In the genomic region with DNA sequence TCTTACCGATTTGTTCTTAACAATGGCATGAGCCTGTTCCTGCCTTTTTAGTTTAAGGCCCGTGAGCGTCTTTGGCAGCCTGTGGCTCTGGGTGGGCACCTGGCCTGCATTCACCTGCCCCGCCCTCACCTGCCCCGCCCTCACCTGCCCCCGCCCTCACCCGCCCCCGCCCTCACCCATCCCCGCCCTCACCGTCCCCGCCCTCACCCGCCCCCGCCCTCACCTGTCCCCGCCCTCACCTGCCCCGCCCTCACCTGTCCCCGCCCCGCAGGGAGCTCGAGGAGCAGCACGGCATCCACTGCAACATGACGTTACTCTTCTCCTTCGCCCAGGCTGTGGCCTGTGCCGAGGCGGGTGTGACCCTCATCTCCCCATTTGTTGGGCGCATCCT, we compare ENCODE assay signal across 13 cellular contexts. TPM values are rescaled to one million over a fixed set of nuclear protein-coding genes. Genes with fewer than 3 reads are reported as not detected.
DNase-seq lines count a peak whose midpoint lies in the region; ATAC-seq, FAIRE-seq and TF ChIP-seq lines count a peak whose summit lies in the region.
"Had no signal": no experiment of that assay in that cellular context is flagged by ENCODE, and none has a peak within 500 bp of the region (broad histone marks: within the 10 kb centered on the region; RNA-seq: fewer than 3 reads in every experiment).

No MANE protein-coding gene starts in this region.

- POLR2A ChIA-PET in PC-9 (lab: Charles Lee; ENCODE audit: unreplicated experiment), result interaction anchor here (0.5 to 1.0 kb wide), 3 partner anchors 15 to 519 kb away, joined by 4 to 7 read pairs (median 6); no protein-coding TSS in a partner anchor

- H3K4me3 Mint-ChIP-seq in stimulated activated naive B cell treated with anti-CD40 and anti-IgM and Interleukin-4, amounts not matched to agents 10 μg/mL and 1 μg/mL and 100 μg/mL, for 72 hours, result peak overlapping the region in 1 of 2 donors; percentile 21
- H3K4me3 Mint-ChIP-seq: mesothelial cell of epicardium had no signal

- H3K4me3 ChIP-seq in PC-9 (no peak overlapping the region), esophagus (ENCODE audit: low read depth in 1 of 2, low read length in 2 of 2) (no peak overlapping the region)
- H3K4me3 ChIP-seq: HAP-1, smooth muscle cell had no signal

- no peak overlapping the region for H2AFZ ChIP-seq in PC-9

- H3K36me3 Mint-ChIP-seq in stimulated activated naive B cell treated with anti-CD40 and anti-IgM and Interleukin-4, amounts not matched to agents 10 μg/mL and 1 μg/mL and 100 μg/mL, for 72 hours, result peaks cover 40 to 52% of the 10 kb centered on the region in 2 donors

- TF ChIP-seq POLR2A in H54 (IDR thresholded peaks at IDR 0.05; ENCODE audit: low read depth, low read length), result no peak

- FAIRE-seq in H54 (lab: Jason Lieb, UNC), result no peak

- no peaks in the 10 kb centered on the region for H3K9me3 ChIP-seq in PC-9 (ENCODE audit: insufficient read depth, low read depth)
- H3K9me3 ChIP-seq in esophagus (ENCODE audit: control insufficient read depth in 2 of 2, insufficient read depth in 1 of 2, low read depth in 1 of 2, low read length in 1 of 2), result no peaks in the 10 kb centered on the region
- H3K9me3 ChIP-seq: HAP-1 had no signal

- peaks cover 30% of the 10 kb centered on the region for H3K4me1 ChIP-seq in PC-9 (replicated peaks; ENCODE audit: insufficient read depth)
- H3K4me1 ChIP-seq in esophagus (ENCODE audit: control insufficient read depth in 2 of 2, insufficient read depth in 2 of 2, low read length in 1 of 2), result peaks cover 0 to 14% of the 10 kb centered on the region in 2 donors
- H3K4me1 ChIP-seq: HAP-1 had no signal

- peaks cover 3% of the 10 kb centered on the region for H3K79me2 ChIP-seq in PC-9 (ENCODE audit: low read depth)

- BruUV-seq in PC-9 (replicated peaks; lab: Mats Ljungman, UMichigan), result no TSS peak

- DNase-seq in NCI-H2107 treated with DMSO at 0.1 percent for 48 hours (lab: John Stamatoyannopoulos, UW; ENCODE audit: unreplicated experiment), result peak; percentile 60
- no peak for DNase-seq in NCI-H2107 (lab: John Stamatoyannopoulos, UW)
- no peak for DNase-seq in PC-9
- no peak for DNase-seq in stimulated activated naive B cell treated with anti-CD40 and anti-IgM and Interleukin-4, amounts not matched to agents 10 μg/mL and 1 μg/mL and 100 μg/mL, for 72 hours
- no peak for DNase-seq in NCI-H2227 treated with DMSO at 0.1 percent for 48 hours (lab: John Stamatoyannopoulos, UW)
- no peak for DNase-seq in H54 (ENCODE audit: insufficient read length, low spot score)
- no peak for DNase-seq in GDM1 (lab: John Stamatoyannopoulos, UW)
- DNase-seq: foreskin melanocyte had no signal

- H3K27me3 ChIP-seq in PC-9 (ENCODE audit: insufficient read depth, low read depth) (no peaks in the 10 kb centered on the region), esophagus (ENCODE audit: control insufficient read depth in 1 of 2, insufficient read depth in 2 of 2, low read length in 2 of 2) (no peaks in the 10 kb centered on the region)

- no peak for ATAC-seq in stimulated activated naive B cell treated with anti-CD40 and anti-IgM and Interleukin-4, amounts not matched to agents 10 μg/mL and 1 μg/mL and 100 μg/mL, for 72 hours (replicated peaks)

- H3K27ac ChIP-seq in PC-9, result peak overlapping the region; percentile 90
- H3K27ac ChIP-seq in esophagus (ENCODE audit: low read depth in 2 of 2, low read length in 1 of 2), result peak overlapping the region; percentile 91 to 97

- no peak for TF ChIP-seq CTCF in PC-9 (conservative IDR thresholded peaks at IDR 0.05)

- 45 to 50% methylated on average over 22 to 23 of the region's 24 CpGs for WGBS in esophagus, 2 donors

- H4K20me1 ChIP-seq in PC-9 (ENCODE audit: insufficient read depth), result peaks cover 20% of the 10 kb centered on the region

- H3K9me2 ChIP-seq in PC-9 (ENCODE audit: insufficient read depth), result no peaks in the 10 kb centered on the region

- H3K4me1 Mint-ChIP-seq in stimulated activated naive B cell treated with anti-CD40 and anti-IgM and Interleukin-4, amounts not matched to agents 10 μg/mL and 1 μg/mL and 100 μg/mL, for 72 hours, result peaks cover 3 to 13% of the 10 kb centered on the region in 2 donors
- H3K4me1 Mint-ChIP-seq: mesothelial cell of epicardium had no signal

- H3K36me3 ChIP-seq in PC-9 (ENCODE audit: low read depth), result peaks cover 13% of the 10 kb centered on the region; the same call in 1 of the 2 replicates
- H3K36me3 ChIP-seq in esophagus (ENCODE audit: control insufficient read depth in 2 of 2, insufficient read depth in 2 of 2, low read length in 1 of 2), result peaks cover 14 to 53% of the 10 kb centered on the region in 2 donors

- peaks cover 84% of the 10 kb centered on the region for H3F3A ChIP-seq in PC-9 (ENCODE audit: insufficient read depth, low read depth)

- H3K4me2 ChIP-seq in PC-9, result peak overlapping the region; percentile 69
- H3K4me2 ChIP-seq: smooth muscle cell had no signal

- CTCF ChIA-PET in PC-9 (lab: Charles Lee), result interaction anchor here (0.7 to 1.3 kb wide), 2 partner anchors 35 to 303 kb away, joined by 3 to 7 read pairs; no protein-coding TSS in a partner anchor

- no peaks in the 10 kb centered on the region for H3K9me3 Mint-ChIP-seq in stimulated activated naive B cell treated with anti-CD40 and anti-IgM and Interleukin-4, amounts not matched to agents 10 μg/mL and 1 μg/mL and 100 μg/mL, for 72 hours
- H3K9me3 Mint-ChIP-seq: mesothelial cell of epicardium had no signal

- intact Hi-C loops in PC-9 (cut with micrococcal nuclease; ENCODE audit: unreplicated experiment), result loop anchor here (5.0 kb wide), 1 partner anchor 101 kb away; no protein-coding TSS in a partner anchor

- H3K27me3 Mint-ChIP-seq in stimulated activated naive B cell treated with anti-CD40 and anti-IgM and Interleukin-4, amounts not matched to agents 10 μg/mL and 1 μg/mL and 100 μg/mL, for 72 hours, result no peaks in the 10 kb centered on the region

- H3K27ac Mint-ChIP-seq in stimulated activated naive B cell treated with anti-CD40 and anti-IgM and Interleukin-4, amounts not matched to agents 10 μg/mL and 1 μg/mL and 100 μg/mL, for 72 hours, result peak overlapping the region; percentile 69

RNA-seq across cellular contexts. Expression of a gene that starts 14.2 kb away (rescaled TPM):
- 52.7 and 61.9 TPM in 2 replicates for total RNA-seq in PC-9 (2021)
- polyA plus RNA-seq in esophagus, result 10 to 100 TPM; 23.1 to 49.2 TPM

RNA-seq across cellular contexts. Expression of a gene that starts 15.8 kb away (rescaled TPM):
- total RNA-seq in PC-9 (2021), result 434 and 446 TPM in 2 replicates
- polyA plus RNA-seq in esophagus, result 100 to 1,000 TPM; 228 to 278 TPM

RNA-seq across cellular contexts. Expression of a gene that starts 26.8 kb away (rescaled TPM):
- total RNA-seq in PC-9 (2021), result not detected in 2 replicates
- under 1 TPM; 0.10 to 0.12 TPM for polyA plus RNA-seq in esophagus
- total RNA-seq: aorta, mesothelial cell of epicardium, smooth muscle cell had no signal

RNA-seq across cellular contexts. Expression of a gene that starts 35.0 kb away (rescaled TPM):
- total RNA-seq in PC-9 (2021), result 24.6 and 25.8 TPM in 2 replicates
- 10 to 100 TPM; 10.2 TPM for polyA plus RNA-seq in esophagus

RNA-seq across cellular contexts. Expression of a gene that starts 42.0 kb away (rescaled TPM):
- 16.7 and 24.3 TPM in 2 replicates for total RNA-seq in PC-9 (2021)
- polyA plus RNA-seq in esophagus, result 10 to 100 TPM; 11.3 to 27.8 TPM
